8 cellular contexts compared by ENCODE assay signal in the genomic region with DNA sequence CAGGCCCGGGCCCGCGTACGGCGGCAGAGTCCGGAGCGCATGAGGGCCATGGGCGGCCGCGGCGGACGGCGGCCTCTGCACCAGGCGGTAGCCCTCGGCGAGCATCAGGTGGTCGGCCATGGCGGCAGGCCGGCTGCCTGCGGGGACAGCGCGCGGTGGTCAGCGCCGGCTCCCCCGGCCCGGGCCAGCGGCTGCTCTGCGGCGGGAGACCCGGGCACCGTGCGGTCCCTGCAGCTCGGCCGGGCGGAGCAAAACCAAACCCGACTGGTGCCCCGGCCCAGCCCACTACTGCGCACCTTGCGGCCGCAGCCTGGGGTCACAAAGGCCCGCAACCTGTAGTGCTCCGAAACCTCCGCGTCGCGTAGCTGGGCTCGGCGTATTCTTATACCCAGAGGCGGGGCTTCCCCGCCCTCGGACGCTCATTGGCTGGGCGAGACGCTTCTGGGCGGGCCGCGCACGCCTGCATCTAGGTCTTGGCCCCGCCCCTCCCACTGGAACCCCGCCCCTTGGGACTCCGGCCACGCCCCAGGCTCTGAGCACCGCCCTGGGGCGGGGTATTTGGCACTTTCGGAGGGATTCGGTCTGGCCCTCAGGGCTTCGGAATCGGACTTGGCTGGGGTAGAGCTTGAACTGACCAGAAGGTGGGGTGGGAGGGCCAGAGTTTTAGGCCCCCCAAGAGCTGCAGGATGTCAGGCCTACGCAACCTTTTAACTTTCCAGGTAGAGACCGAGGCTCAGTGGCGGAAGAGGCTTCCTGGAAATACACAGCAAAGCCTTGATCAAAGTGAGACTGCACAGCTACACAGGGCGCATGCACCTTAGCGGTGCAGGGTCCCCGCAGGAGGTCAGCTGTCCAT. TPM values are rescaled to one million over a fixed set of nuclear protein-coding genes. Genes with fewer than 3 reads are reported as not detected.
DNase-seq lines count a peak whose midpoint lies in the region; ATAC-seq, FAIRE-seq and TF ChIP-seq lines count a peak whose summit lies in the region.

A gene with protein sequence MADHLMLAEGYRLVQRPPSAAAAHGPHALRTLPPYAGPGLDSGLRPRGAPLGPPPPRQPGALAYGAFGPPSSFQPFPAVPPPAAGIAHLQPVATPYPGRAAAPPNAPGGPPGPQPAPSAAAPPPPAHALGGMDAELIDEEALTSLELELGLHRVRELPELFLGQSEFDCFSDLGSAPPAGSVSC (minus strand): TSS at position 356 of the 856 bp plus-strand sequence. CDS start 236 bp downstream, at position 120.

- H3K79me2 ChIP-seq in ACC112 (ENCODE audit: control insufficient read depth, insufficient read depth, low read length, unreplicated experiment) (peaks cover 6% of the 10 kb centered on the region), keratinocyte (ENCODE audit: control insufficient read depth, insufficient read depth, low read length) (peaks cover 20% of the 10 kb centered on the region)

- DNase-seq in NCI-H2171 treated with DMSO at 0.1 percent for 48 hours (lab: John Stamatoyannopoulos, UW) (peak; percentile 88), cerebellar nuclear complex (lab: John Stamatoyannopoulos, UW) (peak; percentile 55 to 82), keratinocyte (ENCODE audit: low read depth, low spot score) (peak; percentile 89)
- peak; percentile 96 for DNase-seq in activated CD4-positive, CD25-positive, alpha-beta regulatory T cell treated with anti-CD3 and anti-CD28 coated beads, Interleukin-2, amount 50 U/mL, for 72 hours
- peak; percentile 92 to 94 for DNase-seq in stimulated activated CD4-positive, alpha-beta T cell treated with anti-CD3 and anti-CD28 coated beads, Interleukin-15, amount 100 ng/mL, for 1 hour (ENCODE audit: low read depth in 1 of 2, low spot score in 1 of 2)

- H3K4me3 ChIP-seq in ACC112 (ENCODE audit: low read depth, low read length) (peak within 1 kb of the TSS; percentile 86), keratinocyte (ENCODE audit: control insufficient read depth in 2 of 3, extremely low read depth in 1 of 3, insufficient read depth in 2 of 3, low read depth in 1 of 3, low read length in 3 of 3) (peak within 1 kb of the TSS; percentile 72 to 94 (median 85))

- no peaks in the 10 kb centered on the region for H3K9me3 ChIP-seq in keratinocyte (ENCODE audit: control insufficient read depth, low read depth, low read length)

- H3K9me1 ChIP-seq in keratinocyte (ENCODE audit: control insufficient read depth, extremely low read depth, insufficient read depth, low read length): no peaks in the 10 kb centered on the region

- H3K9ac ChIP-seq in keratinocyte (ENCODE audit: control insufficient read depth, extremely low read depth, insufficient read depth, low read length): peak within 1 kb of the TSS; percentile 88

- dilution Hi-C loops in keratinocyte (cut with MboI; ENCODE audit: extremely low pct_ligation_motif_present, low sequenced_read_pairs): no loop called here

- H3K36me3 ChIP-seq in ACC112 (ENCODE audit: insufficient read depth, low read length) (no peaks in the 10 kb centered on the region), keratinocyte (ENCODE audit: control insufficient read depth in 2 of 2, extremely low read depth in 1 of 2, insufficient read depth in 2 of 2, low read length in 2 of 2) (peaks cover 0 to 4% of the 10 kb centered on the region in 2 experiments)

- H2AFZ ChIP-seq in ACC112 (ENCODE audit: low read length, unreplicated experiment) (peak within 1 kb of the TSS; percentile 46), keratinocyte (ENCODE audit: control insufficient read depth, low read length) (peak within 1 kb of the TSS; percentile 64)

- ATAC-seq in GM18867 (IDR thresholded peaks at IDR 0.05; ENCODE audit: unreplicated experiment): peak; percentile 93
- peak; percentile 79 for ATAC-seq in HG03097 (IDR thresholded peaks at IDR 0.05; ENCODE audit: low FRiP score, unreplicated experiment)

- peak; percentile 76 for FAIRE-seq in keratinocyte (lab: Jason Lieb, UNC)

- H3K4me1 ChIP-seq in ACC112 (ENCODE audit: control insufficient read depth, insufficient read depth, low read length, unreplicated experiment): peaks cover 11% of the 10 kb centered on the region
- peaks cover 44% of the 10 kb centered on the region for H3K4me1 ChIP-seq in keratinocyte (ENCODE audit: control insufficient read depth, extremely low read depth, insufficient read depth, low read length)

- peak in 2 of 3 experiments; percentile 17 to 73 for TF ChIP-seq CTCF in keratinocyte (optimal IDR thresholded peaks at IDR 0.05 in 1 of 3, IDR thresholded peaks at IDR 0.05 in 1 of 3, conservative IDR thresholded peaks at IDR 0.05 in 1 of 3; ENCODE audit: extremely low read depth in 1 of 3, insufficient read depth in 2 of 3, low read length in 3 of 3)

- H3K27ac ChIP-seq in ACC112 (ENCODE audit: low read depth, low read length) (no peak within 1 kb of the TSS; the same call in 1 of the 2 replicates), keratinocyte (ENCODE audit: control insufficient read depth, insufficient read depth, low read length) (peak within 1 kb of the TSS; percentile 73)

- no peaks in the 10 kb centered on the region for H3K27me3 ChIP-seq in ACC112 (ENCODE audit: insufficient read depth, low read length)
- H3K27me3 ChIP-seq in keratinocyte (ENCODE audit: control insufficient read depth, extremely low read depth, insufficient read depth, low read length): no peaks in the 10 kb centered on the region

- peaks cover 7% of the 10 kb centered on the region for H4K20me1 ChIP-seq in keratinocyte (ENCODE audit: control insufficient read depth, extremely low read depth, insufficient read depth, low read length)

- peak within 1 kb of the TSS; percentile 81 for H3K4me2 ChIP-seq in keratinocyte (ENCODE audit: control insufficient read depth, extremely low read depth, insufficient read depth, low read depth, low read length)

RNA-seq across cellular contexts. Expression of the gene that starts here (rescaled TPM):
- polyA plus RNA-seq in keratinocyte: 11.2 to 30.6 TPM (median 13.3 TPM) in 3 replicates
- 2.7 TPM for polyA plus RNA-seq in keratinocyte (2011; ENCODE audit: low read depth)
- polyA plus RNA-seq in keratinocyte (2011; cell fraction: cytosol; rRNA removed): 15.1 and 73.1 TPM in 2 replicates
- 16.6 and 36.4 TPM in 2 replicates for polyA plus RNA-seq in keratinocyte (2011; cell fraction: nucleus; rRNA removed)
- polyA plus RNA-seq in keratinocyte (2012; ENCODE audit: low replicate concordance): 34.1 and 105 TPM in 2 replicates
- 3.1 to 43.1 TPM (median 5.1 TPM) in 3 replicates for polyA minus RNA-seq in keratinocyte
- polyA minus RNA-seq in keratinocyte (2011; cell fraction: cytosol; rRNA and poly(A)+ RNA removed): 161 TPM
- 29.6 and 41.6 TPM in 2 replicates for polyA minus RNA-seq in keratinocyte (2011; cell fraction: nucleus; rRNA and poly(A)+ RNA removed)
